8 cellular contexts compared by ENCODE assay signal in genomic region chr10:122374246-122374858, GRCh38. TPM values are rescaled to one million over a fixed set of nuclear protein-coding genes. Genes with fewer than 3 reads are reported as not detected.
DNase-seq lines count a peak whose midpoint lies in the region; ATAC-seq and TF ChIP-seq lines count a peak whose summit lies in the region.

Gene PLEKHA1 (plus strand): TSS chr10:122374708. CDS start chr10:122393201, 18,493 bp downstream.

- BruUV-seq in A673 (replicated peaks; lab: Mats Ljungman, UMichigan): no TSS peak

- H3K4me1 Mint-ChIP-seq in activated CD4-positive, alpha-beta T cell treated with anti-CD3 and anti-CD28 coated beads for 36 hours: peaks cover 38% of the 10 kb centered on the region

- CTCF ChIA-PET in A673 (lab: Charles Lee): interaction anchor here (0.7 to 1.9 kb wide), 2 partner anchors 76 to 1281 kb away, joined by 3 to 10 read pairs; no protein-coding TSS in a partner anchor
- CTCF ChIA-PET in activated CD4-positive, alpha-beta T cell treated with anti-CD3 and anti-CD28 coated beads for 36 hours (lab: Charles Lee): interaction anchor here (0.6 to 1.8 kb wide), 7 partner anchors 12 to 76 kb away, joined by 3 to 9 read pairs (median 4); no protein-coding TSS in a partner anchor

- peaks cover 9% of the 10 kb centered on the region for H3K4me1 ChIP-seq in A673 (ENCODE audit: insufficient read depth, low read length, poor library complexity, severe bottlenecking)

- H3K27ac Mint-ChIP-seq in activated CD4-positive, alpha-beta T cell treated with anti-CD3 and anti-CD28 coated beads for 36 hours: peak within 1 kb of the TSS; percentile 94

- DNase-seq in A673 (ENCODE audit: low spot score): peak; percentile 98
- peak; percentile 95 for DNase-seq in NCI-H2227 (lab: John Stamatoyannopoulos, UW; ENCODE audit: unreplicated experiment)
- peak; percentile 96 for DNase-seq in activated CD4-positive, alpha-beta T cell treated with anti-CD3 and anti-CD28 coated beads for 36 hours
- peak; percentile 93 for DNase-seq in cerebellum (ENCODE audit: low spot score)
- peak; percentile 98 for DNase-seq in islet precursor cell
- peak; percentile 88 to 90 for DNase-seq in stimulated activated CD4-positive, alpha-beta T cell treated with anti-CD3 and anti-CD28 coated beads, Interleukin-12 subunit alpha, Interleukin-12 subunit beta, amount 100 ng/mL, for 24 hours (ENCODE audit: low read depth in 2 of 2)

- H3K27ac ChIP-seq in A673 (ENCODE audit: low read depth, low read length, poor library complexity, severe bottlenecking): peak within 1 kb of the TSS; percentile 79

- intact Hi-C loops in A673 (cut with micrococcal nuclease; ENCODE audit: unreplicated experiment): no loop called here
- intact Hi-C loops in activated CD4-positive, alpha-beta T cell treated with anti-CD3 and anti-CD28 coated beads for 36 hours (cut with DNase I, micrococcal nuclease): loop anchor here (1.0 to 10.0 kb wide), 11 partner anchors 32 to 910 kb away; partner anchors contain the start of genes IKZF5 (in 2 of the 2), ACADSB (in 1 of the 2), BUB3 (in 1 of the 2) and C10orf88 (in 1 of the 2)

- peaks cover 19% of the 10 kb centered on the region for H3K27me3 ChIP-seq in A673 (replicated peaks; ENCODE audit: insufficient read depth, low read depth, low read length, poor library complexity)

- no peaks in the 10 kb centered on the region for H3K9me3 Mint-ChIP-seq in activated CD4-positive, alpha-beta T cell treated with anti-CD3 and anti-CD28 coated beads for 36 hours (ENCODE audit: low read depth)

- POLR2A ChIA-PET in A673 (lab: Charles Lee; ENCODE audit: low non-redundant PET): no interaction called here
- POLR2A ChIA-PET in activated CD4-positive, alpha-beta T cell treated with anti-CD3 and anti-CD28 coated beads for 36 hours (lab: Charles Lee): interaction anchor here (0.7 to 1.4 kb wide), 3 partner anchors 15 to 33 kb away, joined by 3 to 8 read pairs (median 3); no protein-coding TSS in a partner anchor

- peak; percentile 65 for ATAC-seq in GM18870 (IDR thresholded peaks at IDR 0.05; ENCODE audit: unreplicated experiment)
- peak; percentile 90 for ATAC-seq in HG03139 (IDR thresholded peaks at IDR 0.05; ENCODE audit: unreplicated experiment)
- ATAC-seq in activated CD4-positive, alpha-beta T cell treated with anti-CD3 and anti-CD28 coated beads for 36 hours: peak; percentile 93

- H3K9me3 ChIP-seq in A673 (ENCODE audit: low read depth, low read length, poor library complexity, severe bottlenecking): no peaks in the 10 kb centered on the region

- no peak for TF ChIP-seq CTCF in A673 (conservative IDR thresholded peaks at IDR 0.05; ENCODE audit: low read depth, low read length)

- H3K27me3 Mint-ChIP-seq in activated CD4-positive, alpha-beta T cell treated with anti-CD3 and anti-CD28 coated beads for 36 hours: peaks cover 2% of the 10 kb centered on the region

- no peaks in the 10 kb centered on the region for H3K36me3 ChIP-seq in A673 (ENCODE audit: insufficient read depth, low read length, poor library complexity, severe bottlenecking)

- peaks cover under 1% of the 10 kb centered on the region for H3K36me3 Mint-ChIP-seq in activated CD4-positive, alpha-beta T cell treated with anti-CD3 and anti-CD28 coated beads for 36 hours (ENCODE audit: low read depth)

- H3K4me3 ChIP-seq in A673 (ENCODE audit: low read depth, low read length, poor library complexity, severe bottlenecking): peak within 1 kb of the TSS; percentile 67

- peak within 1 kb of the TSS; percentile 87 for H3K4me3 Mint-ChIP-seq in activated CD4-positive, alpha-beta T cell treated with anti-CD3 and anti-CD28 coated beads for 36 hours

RNA-seq across cellular contexts. Expression of gene PLEKHA1, which starts in this region (rescaled TPM):
- total RNA-seq in A673 (2021): 18.9 and 20.5 TPM in 2 replicates
- total RNA-seq in activated CD4-positive, alpha-beta T cell treated with anti-CD3 and anti-CD28 coated beads for 36 hours: 10 to 100 TPM in 1 of 2 experiments, 1 to 10 TPM in 1; 7.7 to 11.7 TPM
- 34.0 TPM for total RNA-seq in cerebellum

Comparison
In these comparisons a context has a peak if more than half of its experiments do, and no peak if none do; other contexts are left out.
1. Peak in every context shown above with its lines: DNase-seq, ATAC-seq, H3K4me3 ChIP-seq and H3K27ac ChIP-seq.